Comparison of ENCODE assay signal across 16 cellular contexts in genomic region chr6:169967687-169968086, GRCh38.
"Had no signal": no experiment of that assay in that cellular context is flagged by ENCODE, and none has a peak within 500 bp of the region (broad histone marks: within the 10 kb centered on the region; RNA-seq: fewer than 3 reads in every experiment).

No MANE protein-coding gene starts in this region.

- H3K4me3 Mint-ChIP-seq: activated T-helper 1 cell treated with anti-CD3 and anti-CD28 coated beads, Interleukin-12 subunit alpha, Interleukin-12 subunit beta, Interleukin-2, Interleukin-4 antibody, amounts not matched to agents 30 ng/mL and 10 ng/mL and 1 ng/mL, durations not matched to agents 14 hours and 24 hours and 36 hours; brain; central memory CD8-positive, alpha-beta T cell; dendritic cell treated with granulocyte-macrophage colony-stimulating factor and Interleukin-4, amounts not matched to agents 40 ng/mL and 50 ng/mL, for 4 days; mesothelial cell of epicardium; neural progenitor cell; stimulated activated memory B cell treated with anti-CD40 and anti-IgM and Interleukin-4, amounts not matched to agents 10 μg/mL and 1 μg/mL and 100 μg/mL, for 72 hours; T-helper 1 cell treated with Interleukin-12 subunit alpha and Interleukin-12 subunit beta and Interleukin-4 antibody, amounts not matched to agents 30 μg/mL and 1 μg/mL, for 36 hours; WTC11 had no signal

- H3K27ac Mint-ChIP-seq: activated T-helper 1 cell treated with anti-CD3 and anti-CD28 coated beads, Interleukin-12 subunit alpha, Interleukin-12 subunit beta, Interleukin-2, Interleukin-4 antibody, amounts not matched to agents 30 ng/mL and 10 ng/mL and 1 ng/mL, durations not matched to agents 14 hours and 24 hours and 36 hours; brain; dendritic cell treated with granulocyte-macrophage colony-stimulating factor and Interleukin-4, amounts not matched to agents 40 ng/mL and 50 ng/mL, for 4 days; mesothelial cell of epicardium; stimulated activated memory B cell treated with anti-CD40 and anti-IgM and Interleukin-4, amounts not matched to agents 10 μg/mL and 1 μg/mL and 100 μg/mL, for 72 hours; T-helper 1 cell treated with Interleukin-12 subunit alpha and Interleukin-12 subunit beta and Interleukin-4 antibody, amounts not matched to agents 30 μg/mL and 1 μg/mL, for 36 hours; WTC11 had no signal

- H3K9me3 Mint-ChIP-seq: activated T-helper 1 cell treated with anti-CD3 and anti-CD28 coated beads, Interleukin-12 subunit alpha, Interleukin-12 subunit beta, Interleukin-2, Interleukin-4 antibody, amounts not matched to agents 30 ng/mL and 10 ng/mL and 1 ng/mL, durations not matched to agents 14 hours and 24 hours and 36 hours; central memory CD8-positive, alpha-beta T cell; dendritic cell treated with granulocyte-macrophage colony-stimulating factor and Interleukin-4, amounts not matched to agents 40 ng/mL and 50 ng/mL, for 4 days; stimulated activated memory B cell treated with anti-CD40 and anti-IgM and Interleukin-4, amounts not matched to agents 10 μg/mL and 1 μg/mL and 100 μg/mL, for 72 hours; T-helper 1 cell treated with Interleukin-12 subunit alpha and Interleukin-12 subunit beta and Interleukin-4 antibody, amounts not matched to agents 30 μg/mL and 1 μg/mL, for 36 hours had no signal

- DNase-seq: activated naive CD4-positive, alpha-beta T cell treated with anti-CD3 and anti-CD28 coated beads, Interleukin-2, amount 50 U/mL, for 16 hours; amygdala; hypothalamus; retina; Right ventricle myocardium superior; substantia nigra; transverse colon had no signal

- H3K36me3 Mint-ChIP-seq: brain; stimulated activated memory B cell treated with anti-CD40 and anti-IgM and Interleukin-4, amounts not matched to agents 10 μg/mL and 1 μg/mL and 100 μg/mL, for 72 hours had no signal

- ATAC-seq: stimulated activated memory B cell treated with anti-CD40 and anti-IgM and Interleukin-4, amounts not matched to agents 10 μg/mL and 1 μg/mL and 100 μg/mL, for 72 hours; WTC11 had no signal

- H3K4me1 Mint-ChIP-seq: brain; central memory CD8-positive, alpha-beta T cell; mesothelial cell of epicardium had no signal
